In genomic region chr14:105083926-105084685, GRCh38 we compare ENCODE assay signal across 17 cellular contexts. TPM values are rescaled to one million over a fixed set of nuclear protein-coding genes. Genes with fewer than 3 reads are reported as not detected.
"Had no signal": no experiment of that assay in that cellular context is flagged by ENCODE, and none has a peak within 500 bp of the region (broad histone marks: within the 10 kb centered on the region; RNA-seq: fewer than 3 reads in every experiment).

No MANE protein-coding gene starts in this region.

- H3K27me3 ChIP-seq: hepatocyte had no signal

- H2AFZ ChIP-seq: hepatocyte had no signal

- H3K9me3 ChIP-seq: left lung, psoas muscle, right lobe of liver, spleen, thoracic aorta had no signal

- H3K27me3 Mint-ChIP-seq: activated T-helper 17 cell treated with anti-CD3 and anti-CD28 coated beads, Interleukin-2, amount 50 U/mL, for 72 hours had no signal

- H3K4me3 ChIP-seq: cardiac muscle cell, hepatocyte, left lung, psoas muscle, right lobe of liver, spleen, thoracic aorta had no signal

- FAIRE-seq: colon, keratinocyte had no signal

- H3K4me2 ChIP-seq: hepatocyte had no signal

- H3K36me3 Mint-ChIP-seq: activated naive CD4-positive, alpha-beta T cell treated with anti-CD3 and anti-CD28 coated beads, Interleukin-2, amount 10 ng/mL, durations not matched to agents 7 days and 5 days had no signal

- H3K27ac ChIP-seq: cardiac muscle cell, hepatocyte, left lung, psoas muscle, right lobe of liver, spleen, thoracic aorta had no signal

- H3K4me3 Mint-ChIP-seq: activated naive CD4-positive, alpha-beta T cell treated with anti-CD3 and anti-CD28 coated beads, Interleukin-2, amount 10 ng/mL, durations not matched to agents 7 days and 5 days; activated T-helper 17 cell treated with anti-CD3 and anti-CD28 coated beads, Interleukin-2, amount 50 U/mL, for 72 hours had no signal

- H3K79me2 ChIP-seq: hepatocyte had no signal

- ATAC-seq: activated CD4-positive, CD25-positive, alpha-beta regulatory T cell treated with anti-CD3 and anti-CD28 coated beads, Interleukin-2, amount 50 U/mL, for 24 hours; activated T-helper 17 cell treated with anti-CD3 and anti-CD28 coated beads, Interleukin-2, amount 50 U/mL, for 72 hours; esophagus mucosa; left lung; psoas muscle; right lobe of liver had no signal

- H3K9me3 Mint-ChIP-seq: activated naive CD4-positive, alpha-beta T cell treated with anti-CD3 and anti-CD28 coated beads, Interleukin-2, amount 10 ng/mL, durations not matched to agents 7 days and 5 days; activated T-helper 17 cell treated with anti-CD3 and anti-CD28 coated beads, Interleukin-2, amount 50 U/mL, for 72 hours; naive B cell had no signal

- H3K27ac Mint-ChIP-seq: activated naive CD4-positive, alpha-beta T cell treated with anti-CD3 and anti-CD28 coated beads, Interleukin-2, amount 10 ng/mL, durations not matched to agents 7 days and 5 days; activated T-helper 17 cell treated with anti-CD3 and anti-CD28 coated beads, Interleukin-2, amount 50 U/mL, for 72 hours had no signal

- H3K36me3 ChIP-seq: cardiac muscle cell, left lung, right lobe of liver, spleen, thoracic aorta had no signal

- H3K4me1 ChIP-seq: psoas muscle had no signal

- DNase-seq: activated CD4-positive, alpha-beta T cell treated with anti-CD3 and anti-CD28 coated beads, Interleukin-2, amount 50 U/mL, for 1 hour; activated naive CD4-positive, alpha-beta T cell treated with anti-CD3 and anti-CD28 coated beads, Interleukin-2, amount 10 ng/mL, durations not matched to agents 7 days and 5 days; left lung; mammary epithelial cell; naive B cell; occipital lobe; psoas muscle; right lobe of liver had no signal

RNA-seq across cellular contexts. Expression of gene GPR132, which starts 18.9 kb away (rescaled TPM):
- polyA plus RNA-seq: keratinocyte, mammary epithelial cell had no signal
